ENCODE assay signal across 8 cellular contexts in genomic region chr20:36305602-36306556, GRCh38. TPM values are rescaled to one million over a fixed set of nuclear protein-coding genes. Genes with fewer than 3 reads are reported as not detected.
DNase-seq lines count a peak whose midpoint lies in the region; ATAC-seq, FAIRE-seq and TF ChIP-seq lines count a peak whose summit lies in the region.

TSS of gene DLGAP4 (plus strand) at chr20:36306339. CDS start at chr20:36431718, 125,379 bp downstream.

- peak within 1 kb of the TSS; percentile 15 for H3K4me2 ChIP-seq in astrocyte (ENCODE audit: low read length)

- H3K27me3 ChIP-seq in astrocyte (ENCODE audit: insufficient read depth, low read length): peaks cover 78% of the 10 kb centered on the region

- TF ChIP-seq CTCF in astrocyte (IDR thresholded peaks at IDR 0.05; ENCODE audit: insufficient read depth, low read depth, low read length) (no peak), kidney (IDR thresholded peaks at IDR 0.05; ENCODE audit: borderline replicate concordance, extremely low read depth, insufficient read depth) (no peak)

- ATAC-seq in GM19467 (IDR thresholded peaks at IDR 0.05; ENCODE audit: unreplicated experiment): no peak
- ATAC-seq in HG03342 (IDR thresholded peaks at IDR 0.05; ENCODE audit: unreplicated experiment): no peak

- peak; percentile 35 for DNase-seq in NCI-H82 (lab: John Stamatoyannopoulos, UW)
- DNase-seq in NCI-H82 treated with DMSO at 0.1 percent for 48 hours (lab: John Stamatoyannopoulos, UW; ENCODE audit: unreplicated experiment): no peak
- DNase-seq in astrocyte (ENCODE audit: low read depth): no peak
- DNase-seq in kidney: no peak
- no peak for DNase-seq in GM12891 (ENCODE audit: insufficient read length, low spot score)

- peak within 1 kb of the TSS; percentile 30 for H3K27ac Mint-ChIP-seq in astrocyte (ENCODE audit: unreplicated experiment)

- H3K36me3 Mint-ChIP-seq in astrocyte (ENCODE audit: low read depth, unreplicated experiment): no peaks in the 10 kb centered on the region

- no peak for TF ChIP-seq POLR2A in GM12891 (IDR thresholded peaks at IDR 0.05; ENCODE audit: low read depth, low read length)

- peaks cover 2% of the 10 kb centered on the region for H3K4me1 Mint-ChIP-seq in astrocyte (ENCODE audit: low read depth, unreplicated experiment)

- H3K27ac ChIP-seq in astrocyte (ENCODE audit: low read depth, low read length) (no peak within 1 kb of the TSS), kidney (ENCODE audit: low read depth in 2 of 2, low read length in 2 of 2) (no peak within 1 kb of the TSS), temporal lobe (ENCODE audit: low read depth, low read length) (peak within 1 kb of the TSS; percentile 9)

- no peak within 1 kb of the TSS for H2AFZ ChIP-seq in astrocyte (ENCODE audit: low read depth, low read length)

- no peak within 1 kb of the TSS for H3K4me3 ChIP-seq in astrocyte (ENCODE audit: insufficient read depth, low read depth, low read length)
- no peak within 1 kb of the TSS for H3K4me3 ChIP-seq in kidney (ENCODE audit: low read length in 2 of 2)

- H3K9me3 Mint-ChIP-seq in astrocyte (ENCODE audit: unreplicated experiment): no peaks in the 10 kb centered on the region

- intact Hi-C loops in kidney (cut with DNase I): no loop called here

- H3K9me3 ChIP-seq in astrocyte (ENCODE audit: insufficient read depth, low read depth, low read length): no peaks in the 10 kb centered on the region
- H3K9me3 ChIP-seq in kidney (ENCODE audit: control insufficient read depth in 1 of 2, low read length in 2 of 2): no peaks in the 10 kb centered on the region

- H3K9ac ChIP-seq in astrocyte (ENCODE audit: low read length): no peak within 1 kb of the TSS
- H3K9ac ChIP-seq in kidney (ENCODE audit: low read length in 2 of 2): no peak within 1 kb of the TSS

- FAIRE-seq in astrocyte (lab: Jason Lieb, UNC): no peak
- no peak for FAIRE-seq in kidney (lab: Jason Lieb, UNC)
- no peak for FAIRE-seq in GM12891 (lab: Jason Lieb, UNC)

- H3K4me3 Mint-ChIP-seq in astrocyte (ENCODE audit: unreplicated experiment): peak within 1 kb of the TSS; percentile 75

- H4K20me1 ChIP-seq in astrocyte (ENCODE audit: insufficient read depth, low read length): no peaks in the 10 kb centered on the region

- H3K27me3 Mint-ChIP-seq in astrocyte (ENCODE audit: low read depth, unreplicated experiment): peaks cover 78% of the 10 kb centered on the region

- H3K36me3 ChIP-seq in astrocyte (ENCODE audit: insufficient read depth, low read length) (no peaks in the 10 kb centered on the region), kidney (ENCODE audit: control insufficient read depth in 1 of 2, insufficient read depth in 2 of 2, low read length in 2 of 2) (no peaks in the 10 kb centered on the region)

- no peaks in the 10 kb centered on the region for H3K4me1 ChIP-seq in astrocyte (ENCODE audit: insufficient read depth, low read length)
- H3K4me1 ChIP-seq in kidney (ENCODE audit: control insufficient read depth in 1 of 2, insufficient read depth in 1 of 2, low read depth in 1 of 2, low read length in 2 of 2): peaks cover 0 to 2% of the 10 kb centered on the region in 2 donors

- no peaks in the 10 kb centered on the region for H3K79me2 ChIP-seq in astrocyte (ENCODE audit: insufficient read depth, low read length)

TF ChIP-seq in GM12891, 5 proteins besides CTCF, POLR2A, EP300 and RAD21:
- TF ChIP-seq POLR2AphosphoS5 (IDR thresholded peaks at IDR 0.05; ENCODE audit: low read depth, low read length) (no peak), TAF1 (IDR thresholded peaks at IDR 0.05; ENCODE audit: low read depth, low read length) (no peak), PAX5 (IDR thresholded peaks at IDR 0.05; ENCODE audit: insufficient read depth, low read length, severe bottlenecking) (no peak), POU2F2 (IDR thresholded peaks at IDR 0.05; ENCODE audit: low read depth, low read length) (no peak), SPI1 (IDR thresholded peaks at IDR 0.05; ENCODE audit: low read depth, low read length) (no peak)

RNA-seq across cellular contexts. Expression of gene DLGAP4, which starts in this region (rescaled TPM):
- total RNA-seq in astrocyte (129 and 135 TPM in 2 replicates), kidney (62.4 TPM), temporal lobe (32.0 TPM)
- polyA plus RNA-seq in kidney (ENCODE audit: insufficient read depth, low read depth, low replicate concordance): 19.6 TPM
- 24.3 TPM for polyA plus RNA-seq in GM12891 (2012; ENCODE audit: low read depth, missing spikeins)
